ENCODE assay signal across 8 cellular contexts in the genomic region with DNA sequence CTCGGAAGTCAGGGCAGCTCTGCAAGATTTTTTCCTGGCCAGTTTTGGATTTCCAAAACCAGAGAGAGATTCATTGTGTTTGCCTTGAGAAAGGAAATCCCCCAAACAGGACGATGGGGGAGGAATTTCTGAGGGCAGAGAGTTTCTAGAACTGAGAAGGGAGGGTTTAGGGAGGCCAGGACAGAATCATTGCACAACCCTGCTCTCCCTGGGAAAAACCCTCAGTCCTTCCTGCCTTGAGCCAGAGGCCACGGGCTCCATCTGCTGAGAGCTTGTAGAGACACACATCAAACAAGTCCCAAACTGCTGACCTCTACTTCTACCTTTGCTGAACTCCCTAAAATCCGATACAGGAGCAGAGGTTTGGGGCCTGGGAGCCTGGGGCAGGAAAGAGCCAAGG.
DNase-seq lines count a peak whose midpoint lies in the region; ATAC-seq and TF ChIP-seq lines count a peak whose summit lies in the region.

No MANE protein-coding gene starts in this region.

- H3K4me3 ChIP-seq in iPS-18a (ENCODE audit: low read length) (no peak overlapping the region), spleen (no peak overlapping the region)

- H3K4me1 ChIP-seq in iPS-18a (ENCODE audit: control insufficient read depth, low read depth, low read length) (peaks cover 13% of the 10 kb centered on the region), spleen (peaks cover 0 to 15% (median 1%) of the 10 kb centered on the region in 6 donors)

- peak in 4 of 11 experiments; percentile 8 to 24 (median 24) for TF ChIP-seq CTCF in spleen (IDR thresholded peaks at IDR 0.05 in 8 of 11, conservative IDR thresholded peaks at IDR 0.05 in 3 of 11)

- H3K36me3 ChIP-seq in iPS-18a (ENCODE audit: control insufficient read depth, low read depth, low read length) (no peaks in the 10 kb centered on the region), spleen (no peaks in the 10 kb centered on the region)

- H3K9me3 ChIP-seq in iPS-18a (ENCODE audit: control insufficient read depth, low read depth, low read length): no peaks in the 10 kb centered on the region
- H3K9me3 ChIP-seq in spleen: no peaks in the 10 kb centered on the region

- peak; percentile 84 for DNase-seq in astrocyte of the hippocampus (ENCODE audit: low read depth, low spot score)
- no peak for DNase-seq in spleen
- no peak for DNase-seq in activated effector memory CD4-positive, alpha-beta T cell treated with anti-CD3 and anti-CD28 coated beads, Interleukin-2, amount 50 U/mL, for 16 hours
- no peak for DNase-seq in NCI-H526 treated with DMSO at 0.1 percent for 48 hours (lab: John Stamatoyannopoulos, UW)

- WGBS in spleen, 5 donors: 26 to 49% (median 40%) methylated on average over 4 of the region's 4 CpGs

- no peaks in the 10 kb centered on the region for H3K27me3 ChIP-seq in iPS-18a (ENCODE audit: control insufficient read depth, insufficient read depth, low read length)
- H3K27me3 ChIP-seq in spleen (replicated peaks in 1 of 7): peaks cover 0 to 20% (median 0%) of the 10 kb centered on the region in 7 donors

- no peak overlapping the region for H3K9ac ChIP-seq in iPS-18a (ENCODE audit: low read length)

- H3K27ac ChIP-seq in iPS-18a (ENCODE audit: low read length): peak overlapping the region; percentile 8
- peak overlapping the region in 7 of 8 donors; percentile 22 to 59 (median 51) for H3K27ac ChIP-seq in spleen

- intact Hi-C loops in spleen (cut with DNase I; ENCODE audit: low total_unique reads): no loop called here

- ATAC-seq in GM18502 (IDR thresholded peaks at IDR 0.05; ENCODE audit: poor library complexity, unreplicated experiment): peak; percentile 63
- ATAC-seq in HG03432 (IDR thresholded peaks at IDR 0.05; ENCODE audit: unreplicated experiment): peak; percentile 76
- no peak for ATAC-seq in GM21360 (IDR thresholded peaks at IDR 0.05; ENCODE audit: unreplicated experiment)

- no peak for TF ChIP-seq POLR2A in spleen (IDR thresholded peaks at IDR 0.05)
